ENCODE assay signal across 16 cellular contexts in the genomic region with DNA sequence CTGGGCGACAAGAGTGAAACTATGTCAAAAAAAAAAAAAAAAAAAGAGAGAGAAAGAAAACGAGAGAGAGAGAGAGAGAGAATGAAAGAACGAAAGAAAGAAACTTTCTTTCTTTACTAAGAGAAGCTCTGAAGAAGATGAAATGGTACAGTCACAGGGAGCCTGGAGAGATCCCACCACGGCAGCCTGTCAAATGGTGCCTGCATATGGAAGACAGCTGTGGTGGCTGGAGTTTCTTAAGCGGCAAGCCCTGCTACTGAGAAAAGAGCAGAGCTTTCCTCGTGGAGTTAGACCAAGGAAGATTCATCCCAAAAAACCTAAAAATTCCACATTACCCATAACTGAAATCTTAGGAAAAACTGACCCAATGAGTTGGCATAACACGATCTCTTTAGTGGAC.
DNase-seq lines count a peak whose midpoint lies in the region; ATAC-seq and TF ChIP-seq lines count a peak whose summit lies in the region.
"Had no signal": no experiment of that assay in that cellular context is flagged by ENCODE, and none has a peak within 500 bp of the region (broad histone marks: within the 10 kb centered on the region; RNA-seq: fewer than 3 reads in every experiment).

No MANE protein-coding gene starts in this region.

- H3K27ac ChIP-seq in GM23248 = no peak overlapping the region
- H3K27ac ChIP-seq in foreskin keratinocyte = no peak overlapping the region
- no peak overlapping the region for H3K27ac ChIP-seq in CD4-positive, alpha-beta memory T cell (ENCODE audit: low read depth, low read length)

- TF ChIP-seq CTCF in glutamatergic neuron (IDR thresholded peaks at IDR 0.05; ENCODE audit: partially characterized antibody, unreplicated experiment) = no peak
- TF ChIP-seq CTCF in foreskin keratinocyte (conservative IDR thresholded peaks at IDR 0.05) = no peak

- in situ Hi-C loops in GM23248 (cut with MboI) = no loop called here

- H3K27ac Mint-ChIP-seq in glutamatergic neuron (ENCODE audit: unreplicated experiment) = peak overlapping the region; percentile 78
- H3K27ac Mint-ChIP-seq in CD4-positive, alpha-beta memory T cell = peak overlapping the region in 1 of 7 donors; percentile 27

- no peaks in the 10 kb centered on the region for H3K36me3 Mint-ChIP-seq in glutamatergic neuron (ENCODE audit: unreplicated experiment)
- peaks cover 6 to 9% of the 10 kb centered on the region in 2 donors for H3K36me3 Mint-ChIP-seq in CD4-positive, alpha-beta memory T cell

- POLR2A ChIA-PET in CD4-positive, alpha-beta memory T cell (lab: Charles Lee; ENCODE audit: partially characterized antibody) = no interaction called here

- H3K36me3 ChIP-seq in GM23248 (ENCODE audit: low read depth) = no peaks in the 10 kb centered on the region
- H3K36me3 ChIP-seq in CD4-positive, alpha-beta memory T cell (ENCODE audit: insufficient read depth, low read length) = no peaks in the 10 kb centered on the region

- H3K4me1 ChIP-seq in GM23248 (ENCODE audit: insufficient read depth) (no peaks in the 10 kb centered on the region), foreskin keratinocyte (no peaks in the 10 kb centered on the region)
- H3K4me1 ChIP-seq in CD4-positive, alpha-beta memory T cell (ENCODE audit: insufficient read depth, low read length) = no peaks in the 10 kb centered on the region

- CTCF ChIA-PET in CD4-positive, alpha-beta memory T cell (lab: Charles Lee; ENCODE audit: partially characterized antibody) = interaction anchor here (1.9 kb wide), 1 partner anchor 128 kb away, joined by 4 read pairs; no protein-coding TSS in a partner anchor

- 33 to 35% methylated on average over 5 to 7 of the region's 7 CpGs for WGBS in GM23248 (ENCODE audit: low coverage in 1 of 2, low lambda C conversion rate in 2 of 2, missing lambda C conversion rate in 2 of 2), 2 experiments

- H3K4me3 Mint-ChIP-seq in glutamatergic neuron (ENCODE audit: unreplicated experiment) = peak overlapping the region; percentile 16
- H3K4me3 Mint-ChIP-seq in CD4-positive, alpha-beta memory T cell = no peak overlapping the region
- H3K4me3 Mint-ChIP-seq: CD4-positive, CD25-positive, alpha-beta regulatory T cell had no signal

- no peak overlapping the region for H3K4me2 ChIP-seq in GM23248 (ENCODE audit: unreplicated experiment)

- H3K9me3 Mint-ChIP-seq in glutamatergic neuron (ENCODE audit: unreplicated experiment) = peaks cover 15% of the 10 kb centered on the region
- H3K9me3 Mint-ChIP-seq in CD4-positive, alpha-beta memory T cell = no peaks in the 10 kb centered on the region
- H3K9me3 Mint-ChIP-seq: CD4-positive, CD25-positive, alpha-beta regulatory T cell had no signal

- peaks cover 8% of the 10 kb centered on the region for H3K27me3 Mint-ChIP-seq in glutamatergic neuron (ENCODE audit: unreplicated experiment)
- H3K27me3 Mint-ChIP-seq in CD4-positive, alpha-beta memory T cell = no peaks in the 10 kb centered on the region
- H3K27me3 Mint-ChIP-seq: CD4-positive, CD25-positive, alpha-beta regulatory T cell had no signal

- DNase-seq in AG08395 (ENCODE audit: low spot score) (peak; percentile 59), GM23248 (peak; percentile 23), glutamatergic neuron (no peak), sciatic nerve (ENCODE audit: low spot score) (peak; percentile 38), foreskin keratinocyte (no peak), ureter (ENCODE audit: low spot score) (no peak)
- DNase-seq in CD4-positive, alpha-beta memory T cell = no peak
- DNase-seq: CD4-positive, CD25-positive, alpha-beta regulatory T cell; DMS79; GOT3; MG63; NCI-H1092; NCI-H510A treated with DMSO at 0.1 percent for 48 hours; NCI-H82; PC-3 had no signal

- H4K20me1 ChIP-seq in GM23248 (ENCODE audit: insufficient read depth) = peaks cover 6% of the 10 kb centered on the region; the same call in 1 of the 2 replicates

- no peaks in the 10 kb centered on the region for H3F3A ChIP-seq in GM23248 (ENCODE audit: insufficient read depth)

- no peak overlapping the region for H2AFZ ChIP-seq in GM23248

- intact Hi-C loops in sciatic nerve (cut with DNase I) = no loop called here
- intact Hi-C loops in CD4-positive, alpha-beta memory T cell (cut with micrococcal nuclease) = no loop called here

- H3K27me3 ChIP-seq in GM23248 (replicated peaks; ENCODE audit: insufficient read depth) (no peaks in the 10 kb centered on the region), foreskin keratinocyte (no peaks in the 10 kb centered on the region)
- no peaks in the 10 kb centered on the region for H3K27me3 ChIP-seq in CD4-positive, alpha-beta memory T cell (ENCODE audit: insufficient read depth, low read length)
- H3K27me3 ChIP-seq: MG63 had no signal

- no peaks in the 10 kb centered on the region for H3K9me3 ChIP-seq in GM23248 (ENCODE audit: low read depth)
- H3K9me3 ChIP-seq in CD4-positive, alpha-beta memory T cell (ENCODE audit: control insufficient read depth in 1 of 2, low read length in 2 of 2) = no peaks in the 10 kb centered on the region
- H3K9me3 ChIP-seq: MG63 had no signal

- ATAC-seq in sciatic nerve = no peak
- ATAC-seq in foreskin keratinocyte = no peak
- no peak for ATAC-seq in GM18870 (IDR thresholded peaks at IDR 0.05; ENCODE audit: unreplicated experiment)
- ATAC-seq: PC-3 had no signal

- no peak overlapping the region for H3K4me3 ChIP-seq in GM23248
- H3K4me3 ChIP-seq in CD4-positive, alpha-beta memory T cell (ENCODE audit: low read length in 2 of 2) = no peak overlapping the region
- H3K4me3 ChIP-seq: MG63 had no signal

- H3K79me2 ChIP-seq in GM23248 (ENCODE audit: insufficient read depth) = peaks cover 98% of the 10 kb centered on the region

- peaks cover 57% of the 10 kb centered on the region for H3K4me1 Mint-ChIP-seq in glutamatergic neuron (ENCODE audit: low read depth, unreplicated experiment)
- peaks cover 3 to 23% (median 16%) of the 10 kb centered on the region in 4 donors for H3K4me1 Mint-ChIP-seq in CD4-positive, alpha-beta memory T cell

- no peak overlapping the region for H3K9ac ChIP-seq in GM23248

- no peaks in the 10 kb centered on the region for H3K9me2 ChIP-seq in GM23248 (ENCODE audit: insufficient read depth)

Comparison
In these comparisons a context has a peak if more than half of its experiments do, and no peak if none do; other contexts are left out.
1. DNase-seq: peak in AG08395 (single experiment), GM23248 (single experiment) and sciatic nerve (single experiment); none in glutamatergic neuron (single experiment), foreskin keratinocyte (0 of 2), CD4-positive, alpha-beta memory T cell (0 of 5) and ureter (single experiment).